In the genomic region with DNA sequence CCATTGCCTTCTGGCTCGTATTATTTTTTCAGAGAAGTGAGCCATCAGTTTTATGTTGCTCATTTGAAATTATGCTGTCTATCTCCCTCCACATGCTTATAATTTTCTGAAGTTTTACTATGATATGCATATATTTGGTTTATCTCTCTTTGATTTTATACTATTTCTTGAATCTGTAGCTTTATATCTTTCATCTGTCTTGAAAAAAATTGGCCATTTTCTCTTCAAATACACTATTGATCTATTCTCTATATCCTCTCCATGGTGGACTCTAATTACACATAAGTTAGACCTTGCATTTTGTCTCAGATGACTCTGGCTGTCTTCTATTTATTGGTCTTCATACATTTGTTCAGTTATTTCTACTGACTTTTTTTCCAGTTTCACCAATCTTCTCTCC, we compare ENCODE assay signal across 37 cellular contexts. TPM values are rescaled to one million over a fixed set of nuclear protein-coding genes. Genes with fewer than 3 reads are reported as not detected.
"Had no signal": no experiment of that assay in that cellular context is flagged by ENCODE, and none has a peak within 500 bp of the region (broad histone marks: within the 10 kb centered on the region; RNA-seq: fewer than 3 reads in every experiment).

No MANE protein-coding gene starts in this region.

- H3K9ac ChIP-seq: KMS-11 had no signal

- H3K27ac ChIP-seq: KMS-11 had no signal

- H3K4me2 ChIP-seq: KMS-11 had no signal

- H3K4me3 ChIP-seq: MG63 had no signal

- H3K27me3 ChIP-seq: MG63 had no signal

- DNase-seq: Karpas-422, Kasumi-1, KG1, MG63, MM.1S, MV-4-11, NCI-H1048, NCI-H1092, NCI-H1092 treated with DMSO at 0.1 percent for 48 hours, NCI-H1105, NCI-H1105 treated with DMSO at 0.1 percent for 48 hours, NCI-H1417, NCI-H1417 treated with DMSO at 0.1 percent for 48 hours, NCI-H1436 treated with DMSO at 0.1 percent for 48 hours, NCI-H146, NCI-H1694, NCI-H1694 treated with DMSO at 0.1 percent for 48 hours, NCI-H187, NCI-H187 treated with DMSO at 0.1 percent for 48 hours, NCI-H1930, NCI-H2029, NCI-H2029 treated with DMSO at 0.1 percent for 48 hours, NCI-H2081, NCI-H2081 treated with DMSO at 0.1 percent for 48 hours, NCI-H2107, NCI-H2171, NCI-H2171 treated with DMSO at 0.1 percent for 48 hours, NCI-H2227 treated with DMSO at 0.1 percent for 48 hours, NCI-H226, NCI-H345, NCI-H446, NCI-H446 treated with DMSO at 0.1 percent for 48 hours, NCI-H510A, NCI-H510A treated with DMSO at 0.1 percent for 48 hours had no signal

- H3K36me3 ChIP-seq: MG63 had no signal

RNA-seq across cellular contexts. Expression of a gene that starts 13.7 kb away (rescaled TPM):
- total RNA-seq: M059J, MCF 10A had no signal
